ENCODE assay signal across 1 cellular context in the genomic region with DNA sequence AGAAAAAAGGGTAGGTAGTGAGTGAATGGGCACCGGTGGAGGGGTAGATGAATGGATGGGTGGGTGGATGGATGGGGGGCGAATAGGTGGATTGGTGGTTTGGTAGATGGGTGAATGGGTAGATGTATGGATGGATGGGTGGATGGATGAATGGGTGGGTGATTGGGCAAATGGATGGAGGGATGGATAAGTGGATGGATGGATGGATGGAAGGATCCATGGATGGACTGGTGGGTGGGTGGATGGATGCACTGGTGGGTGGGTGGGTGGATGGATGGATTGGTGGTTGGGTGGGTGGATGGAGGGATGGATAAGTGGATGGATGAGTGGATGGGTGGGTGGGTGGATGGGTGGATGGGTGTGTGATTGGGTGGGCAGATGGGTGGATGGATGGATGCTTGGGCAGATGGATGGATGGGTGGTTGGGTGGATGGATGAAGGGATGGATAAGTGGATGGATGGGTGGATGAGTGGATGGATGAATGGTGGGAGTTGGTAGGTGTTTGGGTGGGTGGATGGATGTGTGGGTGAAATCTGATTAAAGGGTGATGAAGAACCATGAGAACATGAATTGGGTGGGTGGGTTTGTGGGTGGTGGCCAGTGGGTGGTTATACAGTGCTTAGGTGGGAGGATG.
TF ChIP-seq lines count a peak whose summit lies in the region.

No MANE protein-coding gene starts in this region.

TF ChIP-seq in H1, 55 proteins besides CTCF, POLR2A, EP300 and RAD21:
- TF ChIP-seq RNF2 (IDR thresholded peaks at IDR 0.05; ENCODE audit: borderline replicate concordance, low read depth, low read length, missing control alignments, poor library complexity, severe bottlenecking), result no peak
- TF ChIP-seq BACH1 (IDR thresholded peaks at IDR 0.05; ENCODE audit: low read length), result no peak
- no peak for TF ChIP-seq YY1 (IDR thresholded peaks at IDR 0.05; ENCODE audit: low read depth, low read length)
- no peak for TF ChIP-seq SIN3A (conservative IDR thresholded peaks at IDR 0.05 in 1 of 2, IDR thresholded peaks at IDR 0.05 in 1 of 2; ENCODE audit: low read depth in 1 of 2, low read length in 2 of 2)
- TF ChIP-seq, protein P1, sequence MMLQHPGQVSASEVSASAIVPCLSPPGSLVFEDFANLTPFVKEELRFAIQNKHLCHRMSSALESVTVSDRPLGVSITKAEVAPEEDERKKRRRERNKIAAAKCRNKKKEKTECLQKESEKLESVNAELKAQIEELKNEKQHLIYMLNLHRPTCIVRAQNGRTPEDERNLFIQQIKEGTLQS (IDR thresholded peaks at IDR 0.05; ENCODE audit: insufficient read depth, low read depth, low read length), result no peak
- TF ChIP-seq PHF8 (conservative IDR thresholded peaks at IDR 0.05; ENCODE audit: low read depth, low read length), result no peak
- no peak for TF ChIP-seq SIX5 (IDR thresholded peaks at IDR 0.05; ENCODE audit: low read depth, low read length)
- no peak for TF ChIP-seq KDM1A (IDR thresholded peaks at IDR 0.05; ENCODE audit: borderline replicate concordance, low read length)
- TF ChIP-seq, protein P2, sequence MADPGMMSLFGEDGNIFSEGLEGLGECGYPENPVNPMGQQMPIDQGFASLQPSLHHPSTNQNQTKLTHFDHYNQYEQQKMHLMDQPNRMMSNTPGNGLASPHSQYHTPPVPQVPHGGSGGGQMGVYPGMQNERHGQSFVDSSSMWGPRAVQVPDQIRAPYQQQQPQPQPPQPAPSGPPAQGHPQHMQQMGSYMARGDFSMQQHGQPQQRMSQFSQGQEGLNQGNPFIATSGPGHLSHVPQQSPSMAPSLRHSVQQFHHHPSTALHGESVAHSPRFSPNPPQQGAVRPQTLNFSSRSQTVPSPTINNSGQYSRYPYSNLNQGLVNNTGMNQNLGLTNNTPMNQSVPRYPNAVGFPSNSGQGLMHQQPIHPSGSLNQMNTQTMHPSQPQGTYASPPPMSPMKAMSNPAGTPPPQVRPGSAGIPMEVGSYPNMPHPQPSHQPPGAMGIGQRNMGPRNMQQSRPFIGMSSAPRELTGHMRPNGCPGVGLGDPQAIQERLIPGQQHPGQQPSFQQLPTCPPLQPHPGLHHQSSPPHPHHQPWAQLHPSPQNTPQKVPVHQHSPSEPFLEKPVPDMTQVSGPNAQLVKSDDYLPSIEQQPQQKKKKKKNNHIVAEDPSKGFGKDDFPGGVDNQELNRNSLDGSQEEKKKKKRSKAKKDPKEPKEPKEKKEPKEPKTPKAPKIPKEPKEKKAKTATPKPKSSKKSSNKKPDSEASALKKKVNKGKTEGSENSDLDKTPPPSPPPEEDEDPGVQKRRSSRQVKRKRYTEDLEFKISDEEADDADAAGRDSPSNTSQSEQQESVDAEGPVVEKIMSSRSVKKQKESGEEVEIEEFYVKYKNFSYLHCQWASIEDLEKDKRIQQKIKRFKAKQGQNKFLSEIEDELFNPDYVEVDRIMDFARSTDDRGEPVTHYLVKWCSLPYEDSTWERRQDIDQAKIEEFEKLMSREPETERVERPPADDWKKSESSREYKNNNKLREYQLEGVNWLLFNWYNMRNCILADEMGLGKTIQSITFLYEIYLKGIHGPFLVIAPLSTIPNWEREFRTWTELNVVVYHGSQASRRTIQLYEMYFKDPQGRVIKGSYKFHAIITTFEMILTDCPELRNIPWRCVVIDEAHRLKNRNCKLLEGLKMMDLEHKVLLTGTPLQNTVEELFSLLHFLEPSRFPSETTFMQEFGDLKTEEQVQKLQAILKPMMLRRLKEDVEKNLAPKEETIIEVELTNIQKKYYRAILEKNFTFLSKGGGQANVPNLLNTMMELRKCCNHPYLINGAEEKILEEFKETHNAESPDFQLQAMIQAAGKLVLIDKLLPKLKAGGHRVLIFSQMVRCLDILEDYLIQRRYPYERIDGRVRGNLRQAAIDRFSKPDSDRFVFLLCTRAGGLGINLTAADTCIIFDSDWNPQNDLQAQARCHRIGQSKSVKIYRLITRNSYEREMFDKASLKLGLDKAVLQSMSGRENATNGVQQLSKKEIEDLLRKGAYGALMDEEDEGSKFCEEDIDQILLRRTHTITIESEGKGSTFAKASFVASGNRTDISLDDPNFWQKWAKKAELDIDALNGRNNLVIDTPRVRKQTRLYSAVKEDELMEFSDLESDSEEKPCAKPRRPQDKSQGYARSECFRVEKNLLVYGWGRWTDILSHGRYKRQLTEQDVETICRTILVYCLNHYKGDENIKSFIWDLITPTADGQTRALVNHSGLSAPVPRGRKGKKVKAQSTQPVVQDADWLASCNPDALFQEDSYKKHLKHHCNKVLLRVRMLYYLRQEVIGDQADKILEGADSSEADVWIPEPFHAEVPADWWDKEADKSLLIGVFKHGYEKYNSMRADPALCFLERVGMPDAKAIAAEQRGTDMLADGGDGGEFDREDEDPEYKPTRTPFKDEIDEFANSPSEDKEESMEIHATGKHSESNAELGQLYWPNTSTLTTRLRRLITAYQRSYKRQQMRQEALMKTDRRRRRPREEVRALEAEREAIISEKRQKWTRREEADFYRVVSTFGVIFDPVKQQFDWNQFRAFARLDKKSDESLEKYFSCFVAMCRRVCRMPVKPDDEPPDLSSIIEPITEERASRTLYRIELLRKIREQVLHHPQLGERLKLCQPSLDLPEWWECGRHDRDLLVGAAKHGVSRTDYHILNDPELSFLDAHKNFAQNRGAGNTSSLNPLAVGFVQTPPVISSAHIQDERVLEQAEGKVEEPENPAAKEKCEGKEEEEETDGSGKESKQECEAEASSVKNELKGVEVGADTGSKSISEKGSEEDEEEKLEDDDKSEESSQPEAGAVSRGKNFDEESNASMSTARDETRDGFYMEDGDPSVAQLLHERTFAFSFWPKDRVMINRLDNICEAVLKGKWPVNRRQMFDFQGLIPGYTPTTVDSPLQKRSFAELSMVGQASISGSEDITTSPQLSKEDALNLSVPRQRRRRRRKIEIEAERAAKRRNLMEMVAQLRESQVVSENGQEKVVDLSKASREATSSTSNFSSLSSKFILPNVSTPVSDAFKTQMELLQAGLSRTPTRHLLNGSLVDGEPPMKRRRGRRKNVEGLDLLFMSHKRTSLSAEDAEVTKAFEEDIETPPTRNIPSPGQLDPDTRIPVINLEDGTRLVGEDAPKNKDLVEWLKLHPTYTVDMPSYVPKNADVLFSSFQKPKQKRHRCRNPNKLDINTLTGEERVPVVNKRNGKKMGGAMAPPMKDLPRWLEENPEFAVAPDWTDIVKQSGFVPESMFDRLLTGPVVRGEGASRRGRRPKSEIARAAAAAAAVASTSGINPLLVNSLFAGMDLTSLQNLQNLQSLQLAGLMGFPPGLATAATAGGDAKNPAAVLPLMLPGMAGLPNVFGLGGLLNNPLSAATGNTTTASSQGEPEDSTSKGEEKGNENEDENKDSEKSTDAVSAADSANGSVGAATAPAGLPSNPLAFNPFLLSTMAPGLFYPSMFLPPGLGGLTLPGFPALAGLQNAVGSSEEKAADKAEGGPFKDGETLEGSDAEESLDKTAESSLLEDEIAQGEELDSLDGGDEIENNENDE (IDR thresholded peaks at IDR 0.05; ENCODE audit: insufficient replicate concordance, low read length), result no peak
- TF ChIP-seq JUND (IDR thresholded peaks at IDR 0.05; ENCODE audit: low read length), result no peak
- no peak for TF ChIP-seq SP1 (IDR thresholded peaks at IDR 0.05; ENCODE audit: low read depth, low read length)
- TF ChIP-seq SRF (IDR thresholded peaks at IDR 0.05; ENCODE audit: low read depth, low read length), result no peak
- TF ChIP-seq RFX5 (IDR thresholded peaks at IDR 0.05; ENCODE audit: borderline replicate concordance, low read depth, low read length), result no peak
- TF ChIP-seq CBX5 (IDR thresholded peaks at IDR 0.05; ENCODE audit: low read depth, low read length), result no peak
- no peak for TF ChIP-seq HDAC2 (IDR thresholded peaks at IDR 0.05; ENCODE audit: borderline replicate concordance in 1 of 2, low read depth in 2 of 2, low read length in 2 of 2)
- TF ChIP-seq BCL11A (IDR thresholded peaks at IDR 0.05; ENCODE audit: low read depth in 2 of 2, low read length in 2 of 2), result no peak
- no peak for TF ChIP-seq NRF1 (IDR thresholded peaks at IDR 0.05; ENCODE audit: low read depth, low read length)
